8 cellular contexts compared by ENCODE assay signal in the genomic region with DNA sequence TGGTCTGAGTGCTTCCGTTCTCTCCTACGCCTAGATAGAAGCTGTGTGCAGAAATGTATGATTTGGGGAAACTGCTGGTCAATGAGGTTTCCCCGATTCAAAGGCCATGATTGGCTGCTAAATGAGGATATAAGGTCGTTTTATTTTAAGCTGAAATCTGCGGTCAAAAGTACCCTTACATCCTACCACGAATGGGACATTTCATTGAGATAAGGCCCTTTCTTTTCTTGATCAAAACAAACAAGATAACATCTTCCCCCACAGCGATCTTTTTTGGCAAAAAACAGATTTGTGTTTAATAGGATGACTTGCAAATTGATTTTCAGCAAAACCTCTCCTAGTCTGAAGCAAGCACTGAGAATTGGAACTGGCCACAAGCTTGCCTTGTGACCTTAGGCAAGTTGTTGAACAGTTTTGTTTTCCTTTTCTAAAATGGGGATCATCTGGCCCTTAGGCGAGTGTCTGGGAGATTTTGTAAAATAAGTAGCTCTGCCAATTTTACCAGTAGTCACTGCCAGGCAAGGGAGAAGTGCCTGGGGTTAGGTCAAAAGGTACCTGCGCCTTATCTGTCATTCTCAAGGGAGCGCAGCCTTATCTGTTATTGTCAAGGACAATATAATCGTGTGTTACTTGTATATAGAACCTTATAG.
DNase-seq lines count a peak whose midpoint lies in the region; ATAC-seq and TF ChIP-seq lines count a peak whose summit lies in the region.

No MANE protein-coding gene starts in this region.

- H3K27me3 Mint-ChIP-seq in T-helper 2 cell treated with Interferon-gamma antibody and Interleukin-4, amounts not matched to agents 5 μg/mL and 100 μg/mL, for 36 hours (ENCODE audit: low read depth): peaks cover 24% of the 10 kb centered on the region

- H3K36me3 ChIP-seq in neutrophil: no peaks in the 10 kb centered on the region

- ATAC-seq in HG03045 (IDR thresholded peaks at IDR 0.05; ENCODE audit: unreplicated experiment): peak; percentile 35
- no peak for ATAC-seq in HG02840 (IDR thresholded peaks at IDR 0.05; ENCODE audit: low FRiP score, unreplicated experiment)

- peaks cover 19% of the 10 kb centered on the region for H3K4me1 Mint-ChIP-seq in T-helper 2 cell treated with Interferon-gamma antibody and Interleukin-4, amounts not matched to agents 5 μg/mL and 100 μg/mL, for 36 hours (ENCODE audit: low read depth)

- peak overlapping the region; percentile 87 for H3K27ac Mint-ChIP-seq in T-helper 2 cell treated with Interferon-gamma antibody and Interleukin-4, amounts not matched to agents 5 μg/mL and 100 μg/mL, for 36 hours

- no peaks in the 10 kb centered on the region for H3K27me3 ChIP-seq in neutrophil

- peak overlapping the region; percentile 73 for H3K27ac ChIP-seq in neutrophil

- H3K9me3 Mint-ChIP-seq in T-helper 2 cell treated with Interferon-gamma antibody and Interleukin-4, amounts not matched to agents 5 μg/mL and 100 μg/mL, for 36 hours: no peaks in the 10 kb centered on the region

- in situ Hi-C loops in GM13976 (cut with MboI; ENCODE audit: low sequenced_read_pairs, unreplicated experiment): no loop called here

- no peaks in the 10 kb centered on the region for H3K36me3 Mint-ChIP-seq in T-helper 2 cell treated with Interferon-gamma antibody and Interleukin-4, amounts not matched to agents 5 μg/mL and 100 μg/mL, for 36 hours (ENCODE audit: low read depth)

- peaks cover 47 to 51% of the 10 kb centered on the region in 2 experiments for H3K4me1 ChIP-seq in neutrophil (ENCODE audit: control insufficient read depth in 1 of 2, insufficient read depth in 1 of 2, low read depth in 1 of 2, low read length in 1 of 2)

- H3K4me3 Mint-ChIP-seq in T-helper 2 cell treated with Interferon-gamma antibody and Interleukin-4, amounts not matched to agents 5 μg/mL and 100 μg/mL, for 36 hours: peak overlapping the region; percentile 89

- no peak for TF ChIP-seq CTCF in GM13976 (IDR thresholded peaks at IDR 0.05; ENCODE audit: borderline replicate concordance, control extremely low read depth, extremely low read depth, insufficient read depth, missing control alignments)
- no peak for TF ChIP-seq CTCF in fibroblast of mammary gland (conservative IDR thresholded peaks at IDR 0.05; ENCODE audit: control insufficient read depth, insufficient read depth, low read depth, low read length)
- TF ChIP-seq CTCF in neutrophil (IDR thresholded peaks at IDR 0.05): no peak

- no peaks in the 10 kb centered on the region for H3K9me3 ChIP-seq in neutrophil

- DNase-seq in GM13976 (ENCODE audit: low spot score) (peak; percentile 68), fibroblast of mammary gland (ENCODE audit: low read depth) (peak; percentile 16), T1000 (lab: John Stamatoyannopoulos, UW) (no peak)
- peak; percentile 25 for DNase-seq in T-helper 2 cell treated with Interferon-gamma antibody and Interleukin-4, amounts not matched to agents 5 μg/mL and 100 μg/mL, for 36 hours (ENCODE audit: low spot score)
- DNase-seq in stimulated activated naive CD4-positive, alpha-beta T cell treated with Interleukin-2 at 50 U/mL for 16 hours (lab: John Stamatoyannopoulos, UW): no peak

- H3K4me3 ChIP-seq in fibroblast of mammary gland (ENCODE audit: control insufficient read depth, low read depth, low read length) (peak overlapping the region; percentile 84), neutrophil (ENCODE audit: low read depth in 1 of 2, low read length in 1 of 2) (peak overlapping the region; percentile 58 to 63)

Comparison
In these comparisons a context has a peak if more than half of its experiments do, and no peak if none do; other contexts are left out.
1. DNase-seq: peak in GM13976 (single experiment), T-helper 2 cell treated with Interferon-gamma antibody and Interleukin-4, amounts not matched to agents 5 μg/mL and 100 μg/mL, for 36 hours (single experiment) and fibroblast of mammary gland (single experiment); none in T1000 (single experiment) and stimulated activated naive CD4-positive, alpha-beta T cell treated with Interleukin-2 at 50 U/mL for 16 hours (single experiment).